Comparison of ENCODE assay signal across 8 cellular contexts in genomic region chr17:7887038-7887481, GRCh38. TPM values are rescaled to one million over a fixed set of nuclear protein-coding genes. Genes with fewer than 3 reads are reported as not detected.
DNase-seq lines count a peak whose midpoint lies in the region; ATAC-seq, FAIRE-seq and TF ChIP-seq lines count a peak whose summit lies in the region.

No MANE protein-coding gene starts in this region.

- peaks cover 4% of the 10 kb centered on the region for H3K79me1 ChIP-seq in mesendoderm (ENCODE audit: low read length)

- peaks cover 1% of the 10 kb centered on the region for H3K79me2 ChIP-seq in mesendoderm (ENCODE audit: control insufficient read depth, insufficient read depth, low read length)

- DNase-seq in A549 (ENCODE audit: low read depth in 1 of 2, low spot score in 1 of 2) (no peak), HTR-8/SVneo (ENCODE audit: insufficient read length, low spot score) (peak; percentile 14), MCF 10A (ENCODE audit: unreplicated experiment) (no peak), mesendoderm (peak; percentile 44), activated gamma-delta T cell treated with Interleukin-2 at 50 U/mL for 16 hours (no peak), NCI-H82 treated with DMSO at 0.1 percent for 48 hours (lab: John Stamatoyannopoulos, UW; ENCODE audit: unreplicated experiment) (no peak)

- peaks cover 31% of the 10 kb centered on the region for H3K36me3 Mint-ChIP-seq in MCF 10A (ENCODE audit: insufficient read depth, unreplicated experiment)

- H3K4me1 ChIP-seq in A549 (peaks cover 38% of the 10 kb centered on the region), mesendoderm (ENCODE audit: control insufficient read depth, low read depth, low read length) (peaks cover 13% of the 10 kb centered on the region)

- peak overlapping the region; percentile 97 for H3K56ac ChIP-seq in mesendoderm (ENCODE audit: low read length)

- peak overlapping the region; percentile 53 for H3K18ac ChIP-seq in mesendoderm (ENCODE audit: low read length)

- no TSS peak for BruUV-seq in MCF 10A (replicated peaks; lab: Mats Ljungman, UMichigan)

- no peaks in the 10 kb centered on the region for H3K9me3 ChIP-seq in A549

- peak overlapping the region; percentile 98 for H3K27ac ChIP-seq in A549
- peak overlapping the region; percentile 16 for H3K27ac ChIP-seq in mesendoderm (ENCODE audit: low read depth, low read length)

- H2BK120ac ChIP-seq in mesendoderm (ENCODE audit: low read depth, low read length): no peak overlapping the region

- intact Hi-C loops in MCF 10A (cut with micrococcal nuclease): loop anchor here (2.0 kb wide), 1 partner anchor 50 kb away; no protein-coding TSS in a partner anchor

- H3K4me1 Mint-ChIP-seq in MCF 10A (ENCODE audit: insufficient read depth, unreplicated experiment): no peaks in the 10 kb centered on the region

- WGBS in A549 (ENCODE audit: missing lambda C conversion rate): 3% methylated on average over 8 of the region's 8 CpGs
- WGBS in mesendoderm (ENCODE audit: extremely low coverage, insufficient coverage, low lambda C conversion rate): no CpG with 5 or more reads among the region's 8 CpGs

- H3K4me3 ChIP-seq in A549: peak overlapping the region; percentile 70
- peak overlapping the region; percentile 68 for H3K4me3 ChIP-seq in mesendoderm (ENCODE audit: low read length)

- no peaks in the 10 kb centered on the region for H3K27me3 Mint-ChIP-seq in MCF 10A (ENCODE audit: insufficient read depth, unreplicated experiment)

- H3K23ac ChIP-seq in mesendoderm (ENCODE audit: low read length): peak overlapping the region; percentile 24

- H4K5ac ChIP-seq in mesendoderm (ENCODE audit: low read length): no peak overlapping the region

- H3K36me3 ChIP-seq in mesendoderm (ENCODE audit: control insufficient read depth, insufficient read depth, low read length): peaks cover 2% of the 10 kb centered on the region

- POLR2A ChIA-PET in A549 (lab: Yijun Ruan, JAX) (no interaction called here), MCF 10A (lab: Yijun Ruan, JAX) (interaction anchor here (0.7 to 2.2 kb wide), 5 partner anchors 15 to 214 kb away, joined by 3 to 12 read pairs (median 6); partner anchors contain the start of genes CYB5D1 and NAA38)

- peak overlapping the region; percentile 50 for H2BK5ac ChIP-seq in mesendoderm (ENCODE audit: low read length)

- peak overlapping the region; percentile 84 for H3K9ac ChIP-seq in mesendoderm (ENCODE audit: low read length)

- no peak overlapping the region for H3K27ac Mint-ChIP-seq in MCF 10A (ENCODE audit: low read depth, unreplicated experiment)

- ATAC-seq in A549 (peak; percentile 4 to 14; a peak in 5 of 6 replicates), HG03460 (IDR thresholded peaks at IDR 0.05; ENCODE audit: unreplicated experiment) (no peak), HG03520 (IDR thresholded peaks at IDR 0.05; ENCODE audit: unreplicated experiment) (no peak)

- TF ChIP-seq EP300 in A549 (IDR thresholded peaks at IDR 0.05): no peak

- no peak overlapping the region for H3K4ac ChIP-seq in mesendoderm (ENCODE audit: low read depth, low read length)

- FAIRE-seq in A549 (lab: Jason Lieb, UNC) (no peak), HTR-8/SVneo (lab: Jason Lieb, UNC) (no peak)

- H2BK15ac ChIP-seq in mesendoderm (replicated peaks; ENCODE audit: low read depth): no peak overlapping the region

- H3K4me2 ChIP-seq in A549 (peak overlapping the region; percentile 92), mesendoderm (ENCODE audit: low read length) (peak overlapping the region; percentile 97)

- no peak overlapping the region for H4K8ac ChIP-seq in mesendoderm (ENCODE audit: low read depth, low read length)

- no peak overlapping the region for H3K4me3 Mint-ChIP-seq in MCF 10A (ENCODE audit: unreplicated experiment)

- no peaks in the 10 kb centered on the region for H3K27me3 ChIP-seq in mesendoderm (ENCODE audit: insufficient read depth, low read length, poor library complexity)

- no peak overlapping the region for H2AK5ac ChIP-seq in mesendoderm (ENCODE audit: low read length)

- no peaks in the 10 kb centered on the region for H3K9me3 Mint-ChIP-seq in MCF 10A (ENCODE audit: unreplicated experiment)

- TF ChIP-seq POLR2A in A549 (IDR thresholded peaks at IDR 0.05; ENCODE audit: low read length): no peak

- TF ChIP-seq CTCF in A549 (IDR thresholded peaks at IDR 0.05): no peak
- peak; percentile 11 for TF ChIP-seq CTCF in MCF 10A (IDR thresholded peaks at IDR 0.05; ENCODE audit: unreplicated experiment)

- 0 out of 5 replicates have a peak, but pooled peaks of 1 of the 2 experiments have one; percentile 2 for TF ChIP-seq RAD21 in A549 (conservative IDR thresholded peaks at IDR 0.05 in 1 of 2, IDR thresholded peaks at IDR 0.05 in 1 of 2)

- CTCF ChIA-PET in A549 (lab: Yijun Ruan, JAX) (interaction anchor here (1.3 to 1.4 kb wide), 2 partner anchors 14 to 26 kb away, joined by 3 to 5 read pairs; no protein-coding TSS in a partner anchor), MCF 10A (lab: Yijun Ruan, JAX) (no interaction called here)

TF ChIP-seq in A549, 52 proteins besides CTCF, POLR2A, EP300 and RAD21:
- TF ChIP-seq ATOH8 (CRISPR knock-in tag; IDR thresholded peaks at IDR 0.05; ENCODE audit: low read depth) (0 out of 2 replicates have a peak, but pooled peaks have one; percentile 21), NPAS2 (CRISPR knock-in tag; IDR thresholded peaks at IDR 0.05; ENCODE audit: borderline replicate concordance) (no peak), CEBPB (IDR thresholded peaks at IDR 0.05) (no peak), CHD2 (IDR thresholded peaks at IDR 0.05; ENCODE audit: low read length, partially characterized antibody) (peak; percentile 75), USF2 (IDR thresholded peaks at IDR 0.05) (no peak), HOXA7 (CRISPR knock-in tag; IDR thresholded peaks at IDR 0.05) (0 out of 2 replicates have a peak, but pooled peaks have one; percentile 83)

RNA-seq across cellular contexts. Expression of gene CHD3, which starts 1.5 kb away (rescaled TPM):
- 56.3 and 69.7 TPM in 2 replicates for polyA plus RNA-seq in A549 (2011; rRNA removed)
- 65.2 and 89.0 TPM in 2 replicates for polyA plus RNA-seq in A549 (2012; cell fraction: cytosol; rRNA removed)
- 224 and 249 TPM in 2 replicates for polyA plus RNA-seq in A549 (2012; cell fraction: nucleus; rRNA removed)
- 88.0 to 113 TPM (median 111 TPM) in 3 replicates for polyA plus RNA-seq in A549 (2017; fragmentation: RNase III; extraction: RNeasy Plus Mini Kit Qiagen cat#74134 plus additional on column Dnase treatment)
- 139 and 156 TPM in 2 replicates for polyA minus RNA-seq in A549 (2011; rRNA and poly(A)+ RNA removed)
- 78.5 and 87.1 TPM in 2 replicates for total RNA-seq in MCF 10A (2022)
- 10.2 TPM for polyA plus RNA-seq in mesendoderm (2013, experiment 1 of 2)
- 10.2 TPM for polyA plus RNA-seq in mesendoderm (2013, experiment 2 of 2)

RNA-seq across cellular contexts. Expression of gene RNF227, which starts 29.0 kb away (rescaled TPM):
- polyA plus RNA-seq in A549 (2011; rRNA removed) (2.1 and 2.4 TPM in 2 replicates), A549 (2017; fragmentation: RNase III; extraction: RNeasy Plus Mini Kit Qiagen cat#74134 plus additional on column Dnase treatment) (1.7 to 4.1 TPM (median 3.7 TPM) in 3 replicates)
- 3.2 and 6.1 TPM in 2 replicates for polyA plus RNA-seq in A549 (2012; cell fraction: cytosol; rRNA removed)
- polyA plus RNA-seq in A549 (2012; cell fraction: nucleus; rRNA removed): 3.4 and 3.5 TPM in 2 replicates
- polyA minus RNA-seq in A549 (2011; rRNA and poly(A)+ RNA removed): 0.62 and 0.63 TPM in 2 replicates
- 5.6 and 7.4 TPM in 2 replicates for total RNA-seq in MCF 10A (2022)
- polyA plus RNA-seq in mesendoderm (2013, experiment 1 of 2): 0.29 TPM
- polyA plus RNA-seq in mesendoderm (2013, experiment 2 of 2): 0.28 TPM

RNA-seq across cellular contexts. Expression of gene CYB5D1, which starts 29.3 kb away (rescaled TPM):
- polyA plus RNA-seq in A549 (2011; rRNA removed): 17.7 and 20.4 TPM in 2 replicates
- 15.8 and 19.3 TPM in 2 replicates for polyA plus RNA-seq in A549 (2012; cell fraction: cytosol; rRNA removed)
- 16.0 and 16.3 TPM in 2 replicates for polyA plus RNA-seq in A549 (2012; cell fraction: nucleus; rRNA removed)
- 26.4 to 28.2 TPM (median 28.1 TPM) in 3 replicates for polyA plus RNA-seq in A549 (2017; fragmentation: RNase III; extraction: RNeasy Plus Mini Kit Qiagen cat#74134 plus additional on column Dnase treatment)
- 10.9 and 13.0 TPM in 2 replicates for polyA minus RNA-seq in A549 (2011; rRNA and poly(A)+ RNA removed)
- total RNA-seq in MCF 10A (2022): 23.1 and 23.2 TPM in 2 replicates
- 12.7 TPM for polyA plus RNA-seq in mesendoderm (2013, experiment 1 of 2)
- 13.3 TPM for polyA plus RNA-seq in mesendoderm (2013, experiment 2 of 2)

RNA-seq across cellular contexts. Expression of gene NAA38, which starts 29.7 kb away (rescaled TPM):
- polyA plus RNA-seq in A549 (2011; rRNA removed) (98.9 and 102 TPM in 2 replicates), A549 (2017; fragmentation: RNase III; extraction: RNeasy Plus Mini Kit Qiagen cat#74134 plus additional on column Dnase treatment) (268 to 287 TPM (median 275 TPM) in 3 replicates)
- polyA plus RNA-seq in A549 (2012; cell fraction: cytosol; rRNA removed): 518 TPM in 2 replicates
- polyA plus RNA-seq in A549 (2012; cell fraction: nucleus; rRNA removed): 332 and 388 TPM in 2 replicates
- 18.6 and 32.8 TPM in 2 replicates for polyA minus RNA-seq in A549 (2011; rRNA and poly(A)+ RNA removed)
- 70.2 and 83.4 TPM in 2 replicates for total RNA-seq in MCF 10A (2022)
- 35.8 TPM for polyA plus RNA-seq in mesendoderm (2013, experiment 1 of 2)
- 33.4 TPM for polyA plus RNA-seq in mesendoderm (2013, experiment 2 of 2)

RNA-seq across cellular contexts. Expression of gene TMEM88, which starts 32.2 kb away (rescaled TPM):
- polyA plus RNA-seq in A549 (2011; rRNA removed) (0.48 and 0.57 TPM in 2 replicates), A549 (2017; fragmentation: RNase III; extraction: RNeasy Plus Mini Kit Qiagen cat#74134 plus additional on column Dnase treatment) (0.17 to 0.73 TPM (median 0.33 TPM) in 3 replicates)
- polyA plus RNA-seq in A549 (2012; cell fraction: cytosol; rRNA removed): 0.29 and 0.44 TPM in 2 replicates
- 11.6 and 16.8 TPM in 2 replicates for polyA plus RNA-seq in A549 (2012; cell fraction: nucleus; rRNA removed)
- 0.54 TPM in 1 of 2 replicates, not detected in the other for polyA minus RNA-seq in A549 (2011; rRNA and poly(A)+ RNA removed)
- total RNA-seq in MCF 10A (2022): 3.5 and 4.4 TPM in 2 replicates
- polyA plus RNA-seq in mesendoderm (2013, experiment 1 of 2): 2.9 TPM
- polyA plus RNA-seq in mesendoderm (2013, experiment 2 of 2): 2.3 TPM

Comparison
In these comparisons a context has a peak if more than half of its experiments do, and no peak if none do; other contexts are left out.
1. ATAC-seq: peak in A549 (2 of 2); none in HG03460 (single experiment) and HG03520 (single experiment).
2. DNase-seq: peak in HTR-8/SVneo (single experiment) and mesendoderm (single experiment); none in A549 (0 of 2), MCF 10A (single experiment), activated gamma-delta T cell treated with Interleukin-2 at 50 U/mL for 16 hours (single experiment) and NCI-H82 treated with DMSO at 0.1 percent for 48 hours (single experiment).